16 cellular contexts compared by ENCODE assay signal in genomic region chr5:83337453-83338035, GRCh38.
DNase-seq lines count a peak whose midpoint lies in the region; ATAC-seq and TF ChIP-seq lines count a peak whose summit lies in the region.
"Had no signal": no experiment of that assay in that cellular context is flagged by ENCODE, and none has a peak within 500 bp of the region (broad histone marks: within the 10 kb centered on the region; RNA-seq: fewer than 3 reads in every experiment).

No MANE protein-coding gene starts in this region.

- dilution Hi-C loops in IMR-90 (cut with HindIII; ENCODE audit: low sequenced_read_pairs, unreplicated experiment): no loop called here

- TF ChIP-seq POLR2A in IMR-90 (IDR thresholded peaks at IDR 0.05; ENCODE audit: low read depth, low read length) (no peak), upper lobe of left lung (IDR thresholded peaks at IDR 0.05) (no peak)

- POLR2A ChIA-PET in A673 (lab: Charles Lee; ENCODE audit: low non-redundant PET) (no interaction called here), IMR-90 (lab: Charles Lee; ENCODE audit: unreplicated experiment) (no interaction called here)

- CTCF ChIA-PET in A673 (lab: Charles Lee): no interaction called here
- CTCF ChIA-PET in IMR-90 (lab: Yijun Ruan, JAX): interaction anchor here (0.5 kb wide), 1 partner anchor 154 kb away, joined by 5 read pairs; no protein-coding TSS in a partner anchor

- no peak overlapping the region for H3K56ac ChIP-seq in IMR-90 (ENCODE audit: extremely low read depth, insufficient read depth, low read length)

- no peak overlapping the region; the same call in 2 of the 3 replicates for H2BK15ac ChIP-seq in IMR-90 (ENCODE audit: low read depth, low read length)

- H3K23ac ChIP-seq in IMR-90 (ENCODE audit: low read depth, low read length): no peak overlapping the region

- H3K27ac ChIP-seq in A673 (ENCODE audit: low read depth, low read length, poor library complexity, severe bottlenecking) (no peak overlapping the region), IMR-90 (ENCODE audit: insufficient read depth, low read length) (no peak overlapping the region), brain microvascular endothelial cell (no peak overlapping the region), right cardiac atrium (ENCODE audit: low read length) (peak overlapping the region; percentile 13), upper lobe of left lung (peak overlapping the region in 1 of 4 donors; percentile 46)
- H3K27ac ChIP-seq: C4-2B had no signal

- H2BK20ac ChIP-seq in IMR-90 (ENCODE audit: low read depth, low read length): no peak overlapping the region

- H3K14ac ChIP-seq in IMR-90 (replicated peaks; ENCODE audit: low read depth, low read length): no peak overlapping the region; the same call in 1 of the 2 replicates

- H3K9me3 ChIP-seq in A673 (ENCODE audit: low read depth, low read length, poor library complexity, severe bottlenecking) (no peaks in the 10 kb centered on the region), IMR-90 (ENCODE audit: control insufficient read depth, insufficient read depth, low read length) (no peaks in the 10 kb centered on the region), right cardiac atrium (ENCODE audit: control insufficient read depth, low read length) (no peaks in the 10 kb centered on the region), upper lobe of left lung (no peaks in the 10 kb centered on the region)
- H3K9me3 ChIP-seq: BE2C had no signal

- H4K5ac ChIP-seq in IMR-90 (ENCODE audit: low read depth, low read length): no peak overlapping the region

- in situ Hi-C loops in IMR-90 (cut with MboI; ENCODE audit: low sequenced_read_pairs): no loop called here
- in situ Hi-C loops in brain microvascular endothelial cell (cut with HindIII; ENCODE audit: low pct_ligation_motif_present, low sequenced_read_pairs): no loop called here

- WGBS in IMR-90 (ENCODE audit: extremely low coverage in 2 of 2, insufficient read length in 1 of 2), 2 experiments: no CpG with 5 or more reads among the region's 4 CpGs
- 45% methylated on average over 4 of the region's 4 CpGs for WGBS in right cardiac atrium
- WGBS in upper lobe of left lung, 2 donors: 70 to 80% methylated on average over 4 of the region's 4 CpGs

- no peak overlapping the region for H2BK5ac ChIP-seq in IMR-90 (ENCODE audit: low read depth, low read length, poor library complexity, severe bottlenecking)

- no peak for TF ChIP-seq RAD21 in IMR-90 (IDR thresholded peaks at IDR 0.05; ENCODE audit: low read length)

- H4K20me1 ChIP-seq in IMR-90 (ENCODE audit: insufficient read depth, low read length): no peaks in the 10 kb centered on the region

- no peak overlapping the region for H2AK5ac ChIP-seq in IMR-90 (ENCODE audit: low read depth, low read length)

- no peaks in the 10 kb centered on the region for H3K9me1 ChIP-seq in IMR-90 (ENCODE audit: insufficient read depth, low read length)

- H3K4ac ChIP-seq in IMR-90 (ENCODE audit: low read depth, low read length): no peak overlapping the region

- no peak overlapping the region for H2AFZ ChIP-seq in IMR-90 (replicated peaks; ENCODE audit: low read length, poor library complexity)

- H3K79me1 ChIP-seq in IMR-90 (ENCODE audit: low read depth in 1 of 2, low read length in 2 of 2): no peaks in the 10 kb centered on the region

- H3K36me3 ChIP-seq in A673 (ENCODE audit: insufficient read depth, low read length, poor library complexity, severe bottlenecking) (no peaks in the 10 kb centered on the region), IMR-90 (ENCODE audit: control insufficient read depth, insufficient read depth, low read length) (no peaks in the 10 kb centered on the region), brain microvascular endothelial cell (replicated peaks) (no peaks in the 10 kb centered on the region), upper lobe of left lung (no peaks in the 10 kb centered on the region)
- H3K36me3 ChIP-seq: BE2C had no signal

- no peak overlapping the region for H4K91ac ChIP-seq in IMR-90 (ENCODE audit: insufficient read depth, low read depth, low read length)

- H3K9ac ChIP-seq in IMR-90 (ENCODE audit: low read depth, low read length): no peak overlapping the region

- H3K27me3 ChIP-seq in A673 (replicated peaks; ENCODE audit: insufficient read depth, low read depth, low read length, poor library complexity): no peaks in the 10 kb centered on the region
- H3K27me3 ChIP-seq in IMR-90 (ENCODE audit: control insufficient read depth, insufficient read depth, low read length): no peaks in the 10 kb centered on the region
- H3K27me3 ChIP-seq in brain microvascular endothelial cell (replicated peaks): no peaks in the 10 kb centered on the region
- no peaks in the 10 kb centered on the region for H3K27me3 ChIP-seq in right cardiac atrium (ENCODE audit: control insufficient read depth, insufficient read depth)
- H3K27me3 ChIP-seq in upper lobe of left lung: no peaks in the 10 kb centered on the region
- H3K27me3 ChIP-seq: BE2C had no signal

- no peak overlapping the region for H4K8ac ChIP-seq in IMR-90 (ENCODE audit: low read depth in 2 of 2, low read length in 2 of 2)

- H2AK9ac ChIP-seq in IMR-90 (replicated peaks; ENCODE audit: low read depth, low read length, poor library complexity): no peak overlapping the region

- no peak overlapping the region for H2BK120ac ChIP-seq in IMR-90 (ENCODE audit: low read depth, low read length)

- BruUV-seq in A673 (replicated peaks; lab: Mats Ljungman, UMichigan): no TSS peak
- BruUV-seq in IMR-90 (replicated peaks; lab: Mats Ljungman, UMichigan): no TSS peak

- TF ChIP-seq CTCF in A673 (conservative IDR thresholded peaks at IDR 0.05; ENCODE audit: low read depth, low read length) (no peak), IMR-90 (conservative IDR thresholded peaks at IDR 0.05; ENCODE audit: low read depth, low read length) (no peak), brain microvascular endothelial cell (IDR thresholded peaks at IDR 0.05; ENCODE audit: low read depth, low read length, missing control alignments) (no peak), upper lobe of left lung (IDR thresholded peaks at IDR 0.05) (no peak)

- DNase-seq in A673 (ENCODE audit: low spot score) (peak; percentile 0), IMR-90 (peak; percentile 58), brain microvascular endothelial cell (peak; percentile 7), right cardiac atrium (peak; percentile 9 to 28 (median 18)), iPS-NIHi7 (ENCODE audit: extremely low spot score) (no peak), NCI-H524 (lab: John Stamatoyannopoulos, UW) (no peak), upper lobe of left lung (no peak)
- DNase-seq: BE2C; CD4-positive, alpha-beta memory T cell; COR-L47; DMS153; DND-41; GDM1; GOT3; H9 had no signal

- no peak overlapping the region for H3K18ac ChIP-seq in IMR-90 (ENCODE audit: low read depth, low read length)

- H3K4me2 ChIP-seq in IMR-90 (ENCODE audit: low read depth, low read length): no peak overlapping the region

- peak in 2 of 4 donors; percentile 45 to 55 for TF ChIP-seq EP300 in upper lobe of left lung (IDR thresholded peaks at IDR 0.05)

- H3K4me1 ChIP-seq in A673 (ENCODE audit: insufficient read depth, low read length, poor library complexity, severe bottlenecking) (no peaks in the 10 kb centered on the region), IMR-90 (ENCODE audit: control insufficient read depth, insufficient read depth, low read length) (no peaks in the 10 kb centered on the region), right cardiac atrium (ENCODE audit: control insufficient read depth, insufficient read depth, low read length) (peaks cover 2% of the 10 kb centered on the region), upper lobe of left lung (peaks cover 0 to 8% (median 2%) of the 10 kb centered on the region in 4 donors)
- H3K4me1 ChIP-seq: BE2C had no signal

- ATAC-seq in IMR-90 (ENCODE audit: low read depth) (no peak), right cardiac atrium (peak; percentile 57 to 87), upper lobe of left lung (ENCODE audit: low FRiP score in 2 of 2) (no peak)

- intact Hi-C loops in A673 (cut with micrococcal nuclease; ENCODE audit: unreplicated experiment): no loop called here
- intact Hi-C loops in IMR-90 (cut with micrococcal nuclease): no loop called here
- intact Hi-C loops in right cardiac atrium (cut with DNase I): no loop called here

- no peak overlapping the region for H3K4me3 ChIP-seq in A673 (ENCODE audit: low read depth, low read length, poor library complexity, severe bottlenecking)
- no peak overlapping the region for H3K4me3 ChIP-seq in IMR-90 (ENCODE audit: insufficient read depth, low read depth, low read length)
- H3K4me3 ChIP-seq in brain microvascular endothelial cell (ENCODE audit: low read depth, low read length): no peak overlapping the region
- H3K4me3 ChIP-seq in right cardiac atrium (ENCODE audit: low read length): no peak overlapping the region
- H3K4me3 ChIP-seq in upper lobe of left lung: no peak overlapping the region

TF ChIP-seq in IMR-90, 13 proteins besides CTCF, POLR2A, EP300 and RAD21 (continues in another document):
- TF ChIP-seq SMC3 (IDR thresholded peaks at IDR 0.05; ENCODE audit: low read depth, low read length) (no peak), MAZ (IDR thresholded peaks at IDR 0.05; ENCODE audit: borderline replicate concordance, low read depth, low read length) (no peak), BHLHE40 (IDR thresholded peaks at IDR 0.05; ENCODE audit: low read depth, low read length) (no peak), MXI1 (IDR thresholded peaks at IDR 0.05; ENCODE audit: borderline replicate concordance, low read depth, low read length) (no peak), CEBPB (IDR thresholded peaks at IDR 0.05; ENCODE audit: low read depth, low read length) (no peak), USF2 (IDR thresholded peaks at IDR 0.05; ENCODE audit: low read depth, low read length) (no peak), MAFK (IDR thresholded peaks at IDR 0.05; ENCODE audit: low read depth, low read length) (no peak), RFX5 (IDR thresholded peaks at IDR 0.05; ENCODE audit: low read depth, low read length) (no peak), ELK1 (IDR thresholded peaks at IDR 0.05; ENCODE audit: borderline replicate concordance, low read depth, low read length) (no peak)

Comparison
In these comparisons a context has a peak if more than half of its experiments do, and no peak if none do; other contexts are left out.
1. DNase-seq: peak in A673 (single experiment), IMR-90 (single experiment), brain microvascular endothelial cell (single experiment) and right cardiac atrium (3 of 3); none in iPS-NIHi7 (single experiment), NCI-H524 (0 of 2) and upper lobe of left lung (0 of 2).
2. ATAC-seq: peak in right cardiac atrium (2 of 2); none in IMR-90 (single experiment) and upper lobe of left lung (0 of 2).